11 cellular contexts compared by ENCODE assay signal in genomic region chr1:30745156-30745833, GRCh38. TPM values are rescaled to one million over a fixed set of nuclear protein-coding genes. Genes with fewer than 3 reads are reported as not detected.
A peak's percentile ranks its signal among the peaks of the same experiment; 100 is the strongest.
DNase-seq lines count a peak whose midpoint lies in the region; ATAC-seq, FAIRE-seq and TF ChIP-seq lines count a peak whose summit lies in the region.
"Had no signal": no experiment of that assay in that cellular context is flagged by ENCODE, and none has a peak within 500 bp of the region (broad histone marks: within the 10 kb centered on the region; RNA-seq: fewer than 3 reads in every experiment).

No MANE protein-coding gene starts in this region.

- H4K20me1 ChIP-seq in mammary epithelial cell (ENCODE audit: insufficient read depth, low read length): no peaks in the 10 kb centered on the region
- H4K20me1 ChIP-seq in HepG2 (ENCODE audit: insufficient read depth, low read length): no peaks in the 10 kb centered on the region

- H3K36me3 ChIP-seq in mammary epithelial cell (ENCODE audit: insufficient read depth, low read length) (no peaks in the 10 kb centered on the region), HepG2 (replicated peaks in 1 of 2; ENCODE audit: control insufficient read depth in 1 of 2, insufficient read depth in 2 of 2, low read length in 2 of 2) (no peaks in the 10 kb centered on the region), transverse colon (no peaks in the 10 kb centered on the region)

- intact Hi-C loops in MCF 10A (cut with micrococcal nuclease): no loop called here
- intact Hi-C loops in mammary epithelial cell (cut with micrococcal nuclease): no loop called here
- intact Hi-C loops in HepG2 (cut with micrococcal nuclease; ENCODE audit: unreplicated experiment): no loop called here
- intact Hi-C loops in transverse colon (cut with DNase I; ENCODE audit: low total_unique reads): no loop called here

- no peaks in the 10 kb centered on the region for H3K9me3 Mint-ChIP-seq in MCF 10A (ENCODE audit: unreplicated experiment)
- H3K9me3 Mint-ChIP-seq in activated CD4-positive, alpha-beta memory T cell treated with anti-CD3 and anti-CD28 coated beads, Interleukin-2, amount 10 ng/mL, durations not matched to agents 7 days and 5 days: no peaks in the 10 kb centered on the region

- no peaks in the 10 kb centered on the region for H3K36me3 Mint-ChIP-seq in MCF 10A (ENCODE audit: insufficient read depth, unreplicated experiment)
- H3K36me3 Mint-ChIP-seq in activated CD4-positive, alpha-beta memory T cell treated with anti-CD3 and anti-CD28 coated beads, Interleukin-2, amount 10 ng/mL, durations not matched to agents 7 days and 5 days (ENCODE audit: low read depth): peaks cover 76% of the 10 kb centered on the region

- TF ChIP-seq POLR2A in HepG2 (IDR thresholded peaks at IDR 0.05; ENCODE audit: insufficient read depth in 1 of 2, low read depth in 2 of 2, low read length in 2 of 2) (no peak), transverse colon (IDR thresholded peaks at IDR 0.05) (no peak)

- H3K79me2 ChIP-seq in mammary epithelial cell (ENCODE audit: insufficient read depth, low read length) (no peaks in the 10 kb centered on the region), HepG2 (ENCODE audit: insufficient read depth, low read length) (no peaks in the 10 kb centered on the region)

- dilution Hi-C loops in mammary epithelial cell (cut with HindIII; ENCODE audit: low sequenced_read_pairs): no loop called here

- H3K4me1 ChIP-seq in mammary epithelial cell (ENCODE audit: insufficient read depth, low read length): peaks cover 40% of the 10 kb centered on the region
- peaks cover 84% of the 10 kb centered on the region for H3K4me1 ChIP-seq in HepG2 (ENCODE audit: insufficient read depth, low read length)
- peaks cover 0 to 61% (median 13%) of the 10 kb centered on the region in 4 donors for H3K4me1 ChIP-seq in transverse colon

- no TSS peak for BruUV-seq in MCF 10A (replicated peaks; lab: Mats Ljungman, UMichigan)
- no TSS peak for BruUV-seq in mammary epithelial cell (replicated peaks; lab: Mats Ljungman, UMichigan)
- no TSS peak for BruUV-seq in HepG2 (replicated peaks; lab: Mats Ljungman, UMichigan)

- no peak overlapping the region for H3K27ac ChIP-seq in mammary epithelial cell (ENCODE audit: insufficient read depth, low read depth, low read length)
- H3K27ac ChIP-seq in HepG2 (ENCODE audit: extremely low read length, insufficient read depth, low read length): no peak overlapping the region
- peak overlapping the region; percentile 40 to 62 (median 58) for H3K27ac ChIP-seq in transverse colon

- H3K9ac ChIP-seq in mammary epithelial cell (ENCODE audit: insufficient read depth, low read length) (no peak overlapping the region), HepG2 (ENCODE audit: insufficient read depth, low read depth, low read length) (no peak overlapping the region)

- H3K9me3 ChIP-seq in mammary epithelial cell (replicated peaks; ENCODE audit: insufficient read depth, low read length): no peaks in the 10 kb centered on the region
- no peaks in the 10 kb centered on the region for H3K9me3 ChIP-seq in HepG2 (ENCODE audit: low read length)
- H3K9me3 ChIP-seq in transverse colon: no peaks in the 10 kb centered on the region

- H3K27ac Mint-ChIP-seq in MCF 10A (ENCODE audit: low read depth, unreplicated experiment): peak overlapping the region; percentile 97
- H3K27ac Mint-ChIP-seq in activated CD4-positive, alpha-beta memory T cell treated with anti-CD3 and anti-CD28 coated beads, Interleukin-2, amount 10 ng/mL, durations not matched to agents 7 days and 5 days: peak overlapping the region; percentile 91

- DNase-seq in MCF 10A (ENCODE audit: unreplicated experiment) (no peak), mammary epithelial cell (no peak), HepG2 (ENCODE audit: low spot score) (peak; percentile 56), transverse colon (no peak), NCI-H1417 (lab: John Stamatoyannopoulos, UW) (no peak)
- no peak for DNase-seq in activated CD4-positive, alpha-beta memory T cell treated with anti-CD3 and anti-CD28 coated beads, Interleukin-2, amount 10 ng/mL, durations not matched to agents 7 days and 5 days
- DNase-seq: AML-193, NCI-H2029 had no signal

- no peak for FAIRE-seq in HepG2 (lab: Jason Lieb, UNC)

- CTCF ChIA-PET in MCF 10A (lab: Yijun Ruan, JAX) (interaction anchor here (1.2 to 2.9 kb wide), 4 partner anchors 25 to 43 kb away, joined by 3 to 13 read pairs (median 6); no protein-coding TSS in a partner anchor), mammary epithelial cell (lab: Charles Lee; ENCODE audit: low non-redundant PET) (no interaction called here), HepG2 (lab: Yijun Ruan, JAX; ENCODE audit: low intra/inter-chr PET ratio, low total read pairs) (no interaction called here)
- CTCF ChIA-PET in activated CD4-positive, alpha-beta memory T cell treated with anti-CD3 and anti-CD28 coated beads, Interleukin-2, amount 10 ng/mL, durations not matched to agents 7 days and 5 days (lab: Charles Lee): interaction anchor here (1.6 to 5.9 kb wide), 7 partner anchors 10 to 37 kb away, joined by 12 to 56 read pairs (median 19); partner anchors contain the start of gene LAPTM5

- no peak overlapping the region for H2AFZ ChIP-seq in mammary epithelial cell (ENCODE audit: low read depth, low read length)
- H2AFZ ChIP-seq in HepG2 (ENCODE audit: low read length): no peak overlapping the region

- H3K4me2 ChIP-seq in mammary epithelial cell (ENCODE audit: insufficient read depth, low read depth, low read length) (no peak overlapping the region), HepG2 (ENCODE audit: low read depth, low read length) (peak overlapping the region; percentile 61)

- no peaks in the 10 kb centered on the region for H3K27me3 Mint-ChIP-seq in MCF 10A (ENCODE audit: insufficient read depth, unreplicated experiment)
- H3K27me3 Mint-ChIP-seq in activated CD4-positive, alpha-beta memory T cell treated with anti-CD3 and anti-CD28 coated beads, Interleukin-2, amount 10 ng/mL, durations not matched to agents 7 days and 5 days: no peaks in the 10 kb centered on the region

- in situ Hi-C loops in mammary epithelial cell (cut with MboI; ENCODE audit: low sequenced_read_pairs in 2 of 2): no loop called here
- in situ Hi-C loops in HepG2 (cut with HindIII; ENCODE audit: extremely low pct_ligation_motif_present, low pct_unique_long_range_greater_than_20kb): no loop called here
- in situ Hi-C loops in transverse colon (cut with MboI; ENCODE audit: low pct_ligation_motif_present in 1 of 4, low pct_unique_long_range_greater_than_20kb in 1 of 4, low sequenced_read_pairs in 3 of 4): no loop called here

- WGBS in mammary epithelial cell (ENCODE audit: low coverage, missing lambda C conversion rate): 99% methylated on average over 10 of the region's 14 CpGs
- WGBS in HepG2 (ENCODE audit: low lambda C conversion rate): 9% methylated on average over 11 of the region's 14 CpGs
- 67 to 89% methylated on average over 5 to 14 of the region's 14 CpGs for WGBS in transverse colon (ENCODE audit: low coverage in 1 of 2), 2 donors

- H3K4me3 Mint-ChIP-seq in MCF 10A (ENCODE audit: unreplicated experiment): no peak overlapping the region
- peak overlapping the region; percentile 75 for H3K4me3 Mint-ChIP-seq in activated CD4-positive, alpha-beta memory T cell treated with anti-CD3 and anti-CD28 coated beads, Interleukin-2, amount 10 ng/mL, durations not matched to agents 7 days and 5 days

- TF ChIP-seq CTCF in MCF 10A (IDR thresholded peaks at IDR 0.05; ENCODE audit: unreplicated experiment) (no peak), mammary epithelial cell (conservative IDR thresholded peaks at IDR 0.05 in 1 of 2, IDR thresholded peaks at IDR 0.05 in 1 of 2; ENCODE audit: extremely low read depth in 1 of 2, insufficient read depth in 1 of 2, low read depth in 1 of 2, low read length in 2 of 2) (no peak), HepG2 (CRISPR knock-in tag; IDR thresholded peaks at IDR 0.05) (no peak), transverse colon (IDR thresholded peaks at IDR 0.05) (no peak)

- H3K27me3 ChIP-seq in mammary epithelial cell (ENCODE audit: insufficient read depth, low read length) (no peaks in the 10 kb centered on the region), HepG2 (ENCODE audit: control insufficient read depth in 1 of 2, insufficient read depth in 2 of 2, low read length in 2 of 2) (no peaks in the 10 kb centered on the region), transverse colon (no peaks in the 10 kb centered on the region)

- H3K4me3 ChIP-seq in mammary epithelial cell (replicated peaks in 1 of 3; ENCODE audit: insufficient read depth in 1 of 3, low read depth in 2 of 3, low read length in 3 of 3): no peak overlapping the region
- H3K4me3 ChIP-seq in HepG2 (replicated peaks in 1 of 3; ENCODE audit: insufficient read depth in 1 of 3, low read depth in 2 of 3, low read length in 3 of 3): peak overlapping the region in 1 of 3 experiments; percentile 34; a peak in 1 of 6 replicates
- no peak overlapping the region for H3K4me3 ChIP-seq in transverse colon

- H3K4me1 Mint-ChIP-seq in MCF 10A (ENCODE audit: insufficient read depth, unreplicated experiment): peaks cover 45% of the 10 kb centered on the region
- peaks cover 99% of the 10 kb centered on the region for H3K4me1 Mint-ChIP-seq in activated CD4-positive, alpha-beta memory T cell treated with anti-CD3 and anti-CD28 coated beads, Interleukin-2, amount 10 ng/mL, durations not matched to agents 7 days and 5 days

- POLR2A ChIA-PET in MCF 10A (lab: Yijun Ruan, JAX) (interaction anchor here (1.2 to 1.3 kb wide), 2 partner anchors 23 to 26 kb away, joined by 3 read pairs; no protein-coding TSS in a partner anchor), HepG2 (lab: Yijun Ruan, JAX) (interaction anchor here (0.9 to 2.3 kb wide), 3 partner anchors 13 to 38 kb away, joined by 3 to 9 read pairs (median 5); partner anchors contain the start of gene LAPTM5)
- POLR2A ChIA-PET in activated CD4-positive, alpha-beta memory T cell treated with anti-CD3 and anti-CD28 coated beads, Interleukin-2, amount 10 ng/mL, durations not matched to agents 7 days and 5 days (lab: Charles Lee): interaction anchor here (1.2 to 11.3 kb wide), 3 partner anchors 12 to 26 kb away, joined by 3 to 341 read pairs (median 32); partner anchors contain the start of gene LAPTM5

- TF ChIP-seq EP300 in HepG2 (IDR thresholded peaks at IDR 0.05; ENCODE audit: low read depth in 2 of 2, low read length in 2 of 2) (no peak), HepG2 (CRISPR knock-in tag; IDR thresholded peaks at IDR 0.05; ENCODE audit: borderline replicate concordance) (no peak), transverse colon (IDR thresholded peaks at IDR 0.05; ENCODE audit: low read depth) (no peak)

- no peak for TF ChIP-seq RAD21 in HepG2 (CRISPR knock-in tag; IDR thresholded peaks at IDR 0.05)

- ATAC-seq in HepG2: peak; percentile 71
- no peak for ATAC-seq in GM21360 (IDR thresholded peaks at IDR 0.05; ENCODE audit: unreplicated experiment)
- no peak for ATAC-seq in HG03097 (IDR thresholded peaks at IDR 0.05; ENCODE audit: low FRiP score, unreplicated experiment)

RNA-seq across cellular contexts. Expression of gene LAPTM5, which starts 12.3 kb away (rescaled TPM):
- 15.9 and 21.6 TPM in 2 replicates for total RNA-seq in MCF 10A (2022)
- total RNA-seq in mammary epithelial cell: 1 to 10 TPM in 1 of 2 donors, not detected in 1; 1.7 TPM
- polyA plus RNA-seq in mammary epithelial cell: 1.8 TPM
- polyA minus RNA-seq in mammary epithelial cell: 0.62 TPM
- 100 to 1,000 TPM; 481 to 482 TPM for total RNA-seq in activated CD4-positive, alpha-beta memory T cell treated with anti-CD3 and anti-CD28 coated beads, Interleukin-2, amount 10 ng/mL, durations not matched to agents 7 days and 5 days
- 0.34 and 0.86 TPM in 2 replicates for total RNA-seq in HepG2 (2016; rRNA removed; fragmentation: Illumina TruSeq; extraction: Trizol)
- 0.18 and 0.30 TPM in 2 replicates for total RNA-seq in HepG2 (2016; cell fraction: cytosol; rRNA removed; fragmentation: Illumina TruSeq; extraction: Trizol; ENCODE audit: low read depth)
- total RNA-seq in HepG2 (2016; cell fraction: insoluble cytoplasmic fraction; rRNA removed; fragmentation: Illumina TruSeq; extraction: Trizol): 0.18 and 0.45 TPM in 2 replicates
- 0.48 and 0.56 TPM in 2 replicates for total RNA-seq in HepG2 (2016; cell fraction: membrane; rRNA removed; fragmentation: Illumina TruSeq; extraction: Trizol)
- 0.34 and 0.53 TPM in 2 replicates for total RNA-seq in HepG2 (2016; cell fraction: nucleus; rRNA removed; fragmentation: Illumina TruSeq; extraction: Trizol)
- 0.41 and 0.76 TPM in 2 replicates for polyA plus RNA-seq in HepG2 (2011; rRNA removed)
- polyA plus RNA-seq in HepG2 (2011; cell fraction: cytosol; rRNA removed): 0.64 and 0.79 TPM in 2 replicates
- polyA plus RNA-seq in HepG2 (2011; cell fraction: nucleus; rRNA removed): 0.59 and 0.61 TPM in 2 replicates
- polyA plus RNA-seq in HepG2 (2012): 0.19 and 0.38 TPM in 2 replicates
- polyA plus RNA-seq in HepG2 (2016; cell fraction: cytosol; fragmentation: Illumina TruSeq; extraction: Trizol; ENCODE audit: low read depth): 0.33 and 0.38 TPM in 2 replicates
- polyA plus RNA-seq in HepG2 (2016; cell fraction: insoluble cytoplasmic fraction; fragmentation: Illumina TruSeq; extraction: Trizol; ENCODE audit: low read depth): 0.57 and 0.76 TPM in 2 replicates
- polyA plus RNA-seq in HepG2 (2016; cell fraction: membrane; fragmentation: Illumina TruSeq; extraction: Trizol; ENCODE audit: low read depth): 0.54 and 0.79 TPM in 2 replicates
- polyA plus RNA-seq in HepG2 (2016; cell fraction: nucleus; fragmentation: Illumina TruSeq; extraction: Trizol; ENCODE audit: insufficient read depth, low read depth): 1.1 TPM in 2 replicates
- 2.1 and 4.6 TPM in 2 replicates for polyA minus RNA-seq in HepG2 (2011; rRNA and poly(A)+ RNA removed; ENCODE audit: low replicate concordance)
- 0.59 TPM in 1 of 2 replicates, not detected in the other for polyA minus RNA-seq in HepG2 (2011; cell fraction: cytosol; rRNA and poly(A)+ RNA removed)
- not detected in 2 replicates for polyA minus RNA-seq in HepG2 (2011; cell fraction: nucleus; rRNA and poly(A)+ RNA removed)
- 10 to 100 TPM in 3 of 4 donors, 1 to 10 TPM in 1; 5.2 to 66.6 (median 34.5) TPM for total RNA-seq in transverse colon
- total RNA-seq: osteocyte had no signal

RNA-seq across cellular contexts. Expression of gene MATN1, which starts 21.9 kb away (rescaled TPM):
- total RNA-seq in MCF 10A (2022): 0.32 and 0.47 TPM in 2 replicates
- total RNA-seq in mammary epithelial cell: not detected
- polyA plus RNA-seq in mammary epithelial cell: 0.05 TPM
- polyA minus RNA-seq in mammary epithelial cell: not detected
- not detected for total RNA-seq in activated CD4-positive, alpha-beta memory T cell treated with anti-CD3 and anti-CD28 coated beads, Interleukin-2, amount 10 ng/mL, durations not matched to agents 7 days and 5 days
- 0.04 TPM in 1 of 2 replicates, not detected in the other for total RNA-seq in HepG2 (2016; rRNA removed; fragmentation: Illumina TruSeq; extraction: Trizol)
- not detected in 2 replicates for total RNA-seq in HepG2 (2016; cell fraction: cytosol; rRNA removed; fragmentation: Illumina TruSeq; extraction: Trizol; ENCODE audit: low read depth)
- total RNA-seq in HepG2 (2016; cell fraction: insoluble cytoplasmic fraction; rRNA removed; fragmentation: Illumina TruSeq; extraction: Trizol): not detected in 2 replicates
- not detected in 2 replicates for total RNA-seq in HepG2 (2016; cell fraction: membrane; rRNA removed; fragmentation: Illumina TruSeq; extraction: Trizol)
- total RNA-seq in HepG2 (2016; cell fraction: nucleus; rRNA removed; fragmentation: Illumina TruSeq; extraction: Trizol): not detected in 2 replicates
- polyA plus RNA-seq in HepG2 (2011; rRNA removed): 0.03 and 0.05 TPM in 2 replicates
- 0.11 TPM in 1 of 2 replicates, not detected in the other for polyA plus RNA-seq in HepG2 (2011; cell fraction: cytosol; rRNA removed)
- polyA plus RNA-seq in HepG2 (2011; cell fraction: nucleus; rRNA removed): 0.66 and 0.77 TPM in 2 replicates
- 0.05 TPM in 1 of 2 replicates, not detected in the other for polyA plus RNA-seq in HepG2 (2012)
- polyA plus RNA-seq in HepG2 (2016; cell fraction: cytosol; fragmentation: Illumina TruSeq; extraction: Trizol; ENCODE audit: low read depth): not detected in 2 replicates
- not detected in 2 replicates for polyA plus RNA-seq in HepG2 (2016; cell fraction: insoluble cytoplasmic fraction; fragmentation: Illumina TruSeq; extraction: Trizol; ENCODE audit: low read depth)
- polyA plus RNA-seq in HepG2 (2016; cell fraction: membrane; fragmentation: Illumina TruSeq; extraction: Trizol; ENCODE audit: low read depth): not detected in 2 replicates
- 0.26 TPM in 1 of 2 replicates, not detected in the other for polyA plus RNA-seq in HepG2 (2016; cell fraction: nucleus; fragmentation: Illumina TruSeq; extraction: Trizol; ENCODE audit: insufficient read depth, low read depth)
- polyA minus RNA-seq in HepG2 (2011; rRNA and poly(A)+ RNA removed; ENCODE audit: low replicate concordance): 0.12 TPM in 1 of 2 replicates, not detected in the other
- polyA minus RNA-seq in HepG2 (2011; cell fraction: cytosol; rRNA and poly(A)+ RNA removed): not detected in 2 replicates
- 0.12 and 0.26 TPM in 2 replicates for polyA minus RNA-seq in HepG2 (2011; cell fraction: nucleus; rRNA and poly(A)+ RNA removed)
- not detected for total RNA-seq in transverse colon

Comparison
In these comparisons a context has a peak if more than half of its experiments do, and no peak if none do; other contexts are left out.
1. CTCF ChIA-PET loops: an anchor here in MCF 10A (1.2 to 2.9 kb wide) and activated CD4-positive, alpha-beta memory T cell treated with anti-CD3 and anti-CD28 coated beads, Interleukin-2, amount 10 ng/mL, durations not matched to agents 7 days and 5 days (1.6 to 5.9 kb wide); none called in mammary epithelial cell and HepG2.
2. H3K27ac ChIP-seq: peak in transverse colon (4 of 4); none in mammary epithelial cell (single experiment) and HepG2 (single experiment).
3. RNA of gene LAPTM5, which starts 12.3 kb away (total RNA-seq): 481 to 482 TPM in activated CD4-positive, alpha-beta memory T cell treated with anti-CD3 and anti-CD28 coated beads, Interleukin-2, amount 10 ng/mL, durations not matched to agents 7 days and 5 days; 5.2 to 66.6 TPM in transverse colon, 15.9 to 21.6 TPM in MCF 10A, 1.7 TPM in mammary epithelial cell and 0.18 to 0.86 TPM in HepG2; every median in the first group is over 4 times any median in the second.